7 cellular contexts compared by ENCODE assay signal in genomic region chr7:102288285-102288930, GRCh38. TPM values are rescaled to one million over a fixed set of nuclear protein-coding genes. Genes with fewer than 3 reads are reported as not detected.
DNase-seq lines count a peak whose midpoint lies in the region; ATAC-seq, FAIRE-seq and TF ChIP-seq lines count a peak whose summit lies in the region.

No MANE protein-coding gene starts in this region.

- TF ChIP-seq CTCF in OCI-LY1 (IDR thresholded peaks at IDR 0.05; ENCODE audit: low read length) = peak; percentile 76
- TF ChIP-seq CTCF in H1 (IDR thresholded peaks at IDR 0.05; ENCODE audit: control extremely low read depth in 1 of 3, insufficient read depth in 1 of 3, low read depth in 1 of 3, low read length in 3 of 3) = no peak

- H3K4ac ChIP-seq in H1 (replicated peaks; ENCODE audit: insufficient read length, low read depth, low read length) = no peak overlapping the region

- H3K4me1 ChIP-seq in OCI-LY1 (ENCODE audit: insufficient read depth, low read length, severe bottlenecking) (peaks cover 78% of the 10 kb centered on the region), H1 (replicated peaks in 1 of 4; ENCODE audit: control insufficient read depth in 3 of 4, insufficient read depth in 4 of 4, low read length in 3 of 4) (peaks cover 2 to 20% (median 10%) of the 10 kb centered on the region in 4 experiments), skeletal muscle satellite cell (ENCODE audit: control insufficient read depth, insufficient read depth, low read length) (peaks cover 33% of the 10 kb centered on the region)

- H2BK5ac ChIP-seq in H1 (ENCODE audit: low read depth, low read length) = no peak overlapping the region

- FAIRE-seq in GM12892 (lab: Jason Lieb, UNC) (peak; percentile 9), H1 (lab: Jason Lieb, UNC) (no peak)

- no peak for TF ChIP-seq RAD21 in H1 (IDR thresholded peaks at IDR 0.05 in 1 of 2, conservative IDR thresholded peaks at IDR 0.05 in 1 of 2; ENCODE audit: low read depth in 2 of 2, low read length in 2 of 2)

- peaks cover 5% of the 10 kb centered on the region; the same call in 1 of the 2 replicates for H3K27me3 ChIP-seq in OCI-LY1 (ENCODE audit: insufficient read depth, low read length)
- H3K27me3 ChIP-seq in H1 (replicated peaks in 1 of 4; ENCODE audit: control insufficient read depth in 3 of 4, extremely low read depth in 1 of 4, insufficient read depth in 3 of 4, low read length in 3 of 4) = peaks cover 0 to 6% (median 3%) of the 10 kb centered on the region in 4 experiments; a peak in 3 of 7 replicates
- peaks cover 3% of the 10 kb centered on the region for H3K27me3 ChIP-seq in skeletal muscle satellite cell (ENCODE audit: control insufficient read depth, insufficient read depth, low read length)

- peaks cover 5% of the 10 kb centered on the region for H3K79me1 ChIP-seq in H1 (ENCODE audit: low read depth, low read length)

- TF ChIP-seq POLR2A in GM12892 (IDR thresholded peaks at IDR 0.05; ENCODE audit: low read depth, low read length) (no peak), H1 (IDR thresholded peaks at IDR 0.05; ENCODE audit: control extremely low read depth in 1 of 2, low read depth in 2 of 2, low read length in 2 of 2) (no peak)

- H4K20me1 ChIP-seq in OCI-LY1 (ENCODE audit: insufficient read depth, low read length) (no peaks in the 10 kb centered on the region), H1 (replicated peaks in 1 of 2; ENCODE audit: control insufficient read depth in 1 of 2, insufficient read depth in 2 of 2, low read length in 2 of 2) (peaks cover 8 to 31% of the 10 kb centered on the region in 2 experiments)

- ATAC-seq in HG02642 (IDR thresholded peaks at IDR 0.05; ENCODE audit: poor library complexity, unreplicated experiment) = no peak

- H3K9ac ChIP-seq in OCI-LY1 (ENCODE audit: low read length) (peak overlapping the region; percentile 92), H1 (replicated peaks in 1 of 4; ENCODE audit: extremely low read depth in 1 of 4, low read depth in 3 of 4, low read length in 3 of 4) (no peak overlapping the region), skeletal muscle satellite cell (ENCODE audit: low read depth, low read length) (peak overlapping the region; percentile 82)

- peak overlapping the region; percentile 39; the same call in 1 of the 2 replicates for H2AK5ac ChIP-seq in H1 (ENCODE audit: low read depth, low read length)

- DNase-seq in GM12892 (ENCODE audit: insufficient read length) = no peak
- no peak for DNase-seq in H1 (ENCODE audit: low read depth in 1 of 2, low spot score in 2 of 2)
- no peak for DNase-seq in mesenteric fat pad (ENCODE audit: low spot score)
- DNase-seq in middle frontal gyrus (ENCODE audit: extremely low spot score, low spot score) = no peak

- H2BK12ac ChIP-seq in H1 (ENCODE audit: low read depth, low read length) = no peak overlapping the region

- H2AFZ ChIP-seq in OCI-LY1 (ENCODE audit: low read length) (no peak overlapping the region), H1 (ENCODE audit: low read length) (no peak overlapping the region)

- CTCF ChIA-PET in H1 (lab: Charles Lee; ENCODE audit: partially characterized antibody) = interaction anchor here (0.7 to 4.4 kb wide), 9 partner anchors 9 to 177 kb away, joined by 3 to 29 read pairs (median 5); no protein-coding TSS in a partner anchor

- H3K27ac ChIP-seq in OCI-LY1 (ENCODE audit: low read depth, low read length, poor library complexity, severe bottlenecking) = peak overlapping the region; percentile 91
- no peak overlapping the region for H3K27ac ChIP-seq in H1 (ENCODE audit: low read depth, low read length)

- POLR2A ChIA-PET in H1 (lab: Charles Lee; ENCODE audit: partially characterized antibody) = interaction anchor here (0.7 to 1.5 kb wide), 7 partner anchors 8 to 1101 kb away, joined by 3 to 9 read pairs (median 4); partner anchors contain the start of gene PRKRIP1

- H3K36me3 ChIP-seq in OCI-LY1 (ENCODE audit: insufficient read depth, low read length) = peaks cover 4% of the 10 kb centered on the region; the same call in 1 of the 2 replicates
- H3K36me3 ChIP-seq in H1 (ENCODE audit: control insufficient read depth in 2 of 4, insufficient read depth in 4 of 4, low read length in 3 of 4) = no peaks in the 10 kb centered on the region
- no peaks in the 10 kb centered on the region for H3K36me3 ChIP-seq in skeletal muscle satellite cell (ENCODE audit: insufficient read depth, low read length)

- no peak overlapping the region for H3K18ac ChIP-seq in H1 (ENCODE audit: extremely low read depth, low read length)

- no peaks in the 10 kb centered on the region for H3K9me3 ChIP-seq in OCI-LY1 (ENCODE audit: low read length)
- H3K9me3 ChIP-seq in H1 (ENCODE audit: insufficient read depth in 2 of 2, low read depth in 1 of 2, low read length in 1 of 2) = no peaks in the 10 kb centered on the region
- H3K9me3 ChIP-seq in skeletal muscle satellite cell (replicated peaks; ENCODE audit: low read length) = no peaks in the 10 kb centered on the region

- H3K4me3 ChIP-seq in OCI-LY1 (ENCODE audit: low read depth, low read length, poor library complexity, severe bottlenecking) = peak overlapping the region; percentile 94
- H3K4me3 ChIP-seq in H1 (ENCODE audit: extremely low read depth in 1 of 4, insufficient read depth in 2 of 4, low read depth in 3 of 4, low read length in 4 of 4) = peak overlapping the region in 3 of 4 experiments; percentile 71 to 97 (median 90); a peak in 7 of 8 replicates
- peak overlapping the region; percentile 94 for H3K4me3 ChIP-seq in skeletal muscle satellite cell (ENCODE audit: low read length)

- H4K5ac ChIP-seq in H1 (ENCODE audit: insufficient read length, low read depth, low read length) = no peak overlapping the region

- no peak overlapping the region for H4K91ac ChIP-seq in H1 (replicated peaks; ENCODE audit: insufficient read length, low read length)

- H3K14ac ChIP-seq in H1 (ENCODE audit: insufficient read length) = no peak overlapping the region

- no peak overlapping the region for H2BK120ac ChIP-seq in H1 (replicated peaks; ENCODE audit: low read depth, low read length)

- H3K9me2 ChIP-seq in OCI-LY1 (ENCODE audit: low read depth, low read length) = no peaks in the 10 kb centered on the region

- WGBS in H1 (ENCODE audit: extremely low coverage in 1 of 2, insufficient coverage in 1 of 2, insufficient read length in 1 of 2, insufficient replicate concordance in 2 of 2, low coverage in 1 of 2, low lambda C conversion rate in 2 of 2, missing lambda C conversion rate in 1 of 2), 2 experiments = 72% methylated on average over 10 of the region's 10 CpGs; no CpG with 5 or more reads in 1 of the 2 experiments

- no peak overlapping the region for H2BK20ac ChIP-seq in H1 (ENCODE audit: low read length)

- H3F3A ChIP-seq in OCI-LY1 (ENCODE audit: insufficient read depth, low read length) = peaks cover 6% of the 10 kb centered on the region; the same call in 1 of the 2 replicates

- no peak overlapping the region for H3K23ac ChIP-seq in H1 (ENCODE audit: insufficient read length)

- no peak overlapping the region; the same call in 1 of the 2 replicates for H4K8ac ChIP-seq in H1 (ENCODE audit: extremely low read depth, insufficient read depth, low read length)

- TF ChIP-seq EP300 in H1 (IDR thresholded peaks at IDR 0.05; ENCODE audit: borderline replicate concordance in 1 of 2, low read depth in 2 of 2, low read length in 2 of 2) = no peak

- H3K23me2 ChIP-seq in H1 (ENCODE audit: low read depth, low read length) = peaks cover 15% of the 10 kb centered on the region; the same call in 1 of the 2 replicates

- H3K4me2 ChIP-seq in OCI-LY1 (ENCODE audit: low read length) (peak overlapping the region; percentile 99), H1 (ENCODE audit: insufficient read depth in 1 of 2, low read depth in 2 of 2, low read length in 2 of 2) (peak overlapping the region; percentile 76 to 92), skeletal muscle satellite cell (ENCODE audit: low read length) (peak overlapping the region; percentile 100)

- 0 out of 2 replicates have a peak overlapping the region, but pooled peaks have one; percentile 46 for H2BK15ac ChIP-seq in H1 (ENCODE audit: low read length)

- peaks cover 26% of the 10 kb centered on the region for H3K79me2 ChIP-seq in OCI-LY1 (ENCODE audit: insufficient read depth, low read length)
- H3K79me2 ChIP-seq in H1 (ENCODE audit: control insufficient read depth in 1 of 2, insufficient read depth in 2 of 2, low read length in 2 of 2) = no peaks in the 10 kb centered on the region

- no peak overlapping the region for H3K56ac ChIP-seq in H1 (replicated peaks; ENCODE audit: insufficient read length, low read depth, low read length)

TF ChIP-seq in H1, 55 proteins besides CTCF, POLR2A, EP300 and RAD21:
- no peak for TF ChIP-seq RXRA (IDR thresholded peaks at IDR 0.05; ENCODE audit: insufficient read depth, low read depth, low read length)
- TF ChIP-seq TEAD4 (IDR thresholded peaks at IDR 0.05; ENCODE audit: low read depth, low read length) = no peak
- TF ChIP-seq SRF (IDR thresholded peaks at IDR 0.05; ENCODE audit: low read depth, low read length) = no peak
- TF ChIP-seq SP1 (IDR thresholded peaks at IDR 0.05; ENCODE audit: low read depth, low read length) = no peak
- no peak for TF ChIP-seq TAF7 (optimal IDR thresholded peaks at IDR 0.05; ENCODE audit: borderline replicate concordance, low read depth, low read length)

RNA-seq across cellular contexts. Expression of gene SH2B2, which starts 1.7 kb away (rescaled TPM):
- 8.3 TPM for polyA plus RNA-seq in GM12892 (2012; ENCODE audit: missing spikeins)
- 17.5 and 18.7 TPM in 2 replicates for total RNA-seq in H1 (2021; fragmentation: NEBNext Ultra II Directional; extraction: Animal tissue kit (Norgen Biotek cat#: 25700))
- polyA plus RNA-seq in H1 (2011; rRNA removed) = 11.5 and 21.0 TPM in 2 replicates
- polyA plus RNA-seq in H1 (2011; cell fraction: cytosol; rRNA removed) = 11.9 TPM
- polyA plus RNA-seq in H1 (2011; cell fraction: nucleus; rRNA removed) = 13.6 TPM
- 4.5 to 12.5 TPM (median 10.7 TPM) in 4 replicates for polyA plus RNA-seq in H1 (2012, experiment 1 of 2)
- 6.4 TPM for polyA plus RNA-seq in H1 (2012, experiment 2 of 2)
- polyA plus RNA-seq in H1 (2013, experiment 1 of 2) = 6.5 TPM
- 7.5 TPM for polyA plus RNA-seq in H1 (2013, experiment 2 of 2)
- 5.3 and 6.7 TPM in 2 replicates for polyA minus RNA-seq in H1 (2011; rRNA and poly(A)+ RNA removed)
- polyA minus RNA-seq in H1 (2011; cell fraction: cytosol; rRNA and poly(A)+ RNA removed) = 11.3 TPM
- polyA minus RNA-seq in H1 (2011; cell fraction: nucleus; rRNA and poly(A)+ RNA removed) = 7.5 TPM
- total RNA-seq in skeletal muscle satellite cell (2012; rRNA removed) = 1.5 and 2.0 TPM in 2 replicates
- total RNA-seq in mesenteric fat pad = 8.9 TPM

Comparison
In these comparisons a context has a peak if more than half of its experiments do, and no peak if none do; other contexts are left out.
1. H3K9ac ChIP-seq: peak in OCI-LY1 (single experiment) and skeletal muscle satellite cell (single experiment); none in H1 (0 of 4).
2. Peak in every context shown above with its lines, with median percentiles within 50 percentile points of each other: H3K4me2 ChIP-seq and H3K4me3 ChIP-seq.